Comparison of ENCODE assay signal across 18 cellular contexts in genomic region chr6:134758616-134759015, GRCh38.
DNase-seq lines count a peak whose midpoint lies in the region; ATAC-seq, FAIRE-seq and TF ChIP-seq lines count a peak whose summit lies in the region.
"Had no signal": no experiment of that assay in that cellular context is flagged by ENCODE, and none has a peak within 500 bp of the region (broad histone marks: within the 10 kb centered on the region; RNA-seq: fewer than 3 reads in every experiment).

No MANE protein-coding gene starts in this region.

- H3K36me3 Mint-ChIP-seq in Calu3 (ENCODE audit: insufficient read depth, unreplicated experiment), result peaks cover 7% of the 10 kb centered on the region
- H3K36me3 Mint-ChIP-seq: CD14-positive monocyte; CD4-positive, alpha-beta memory T cell had no signal

- H3K4me1 Mint-ChIP-seq in Calu3 (ENCODE audit: low read depth, unreplicated experiment), result peaks cover 26% of the 10 kb centered on the region
- H3K4me1 Mint-ChIP-seq: CD4-positive, alpha-beta memory T cell had no signal

- H3K9me3 Mint-ChIP-seq in Calu3 (ENCODE audit: low read depth, unreplicated experiment), result no peaks in the 10 kb centered on the region
- H3K9me3 Mint-ChIP-seq: H9 had no signal

- peak overlapping the region; percentile 67 for H3K27ac Mint-ChIP-seq in Calu3 (ENCODE audit: unreplicated experiment)
- H3K27ac Mint-ChIP-seq: CD14-positive monocyte had no signal

- no peaks in the 10 kb centered on the region for H3K27me3 Mint-ChIP-seq in Calu3 (ENCODE audit: unreplicated experiment)

- TF ChIP-seq CTCF in Calu3 (IDR thresholded peaks at IDR 0.05; ENCODE audit: unreplicated experiment) (no peak), RWPE2 (IDR thresholded peaks at IDR 0.05; ENCODE audit: poor library complexity, severe bottlenecking) (no peak), pancreas (IDR thresholded peaks at IDR 0.05) (no peak), thyroid gland (IDR thresholded peaks at IDR 0.05) (no peak)

- H3K9me3 ChIP-seq in RWPE2 (ENCODE audit: severe bottlenecking) (no peaks in the 10 kb centered on the region), pancreas (no peaks in the 10 kb centered on the region), thyroid gland (no peaks in the 10 kb centered on the region)

- no peaks in the 10 kb centered on the region for H3K36me3 ChIP-seq in RWPE2 (ENCODE audit: low read depth)
- no peaks in the 10 kb centered on the region for H3K36me3 ChIP-seq in pancreas
- no peaks in the 10 kb centered on the region for H3K36me3 ChIP-seq in thyroid gland
- H3K36me3 ChIP-seq: BLaER1 had no signal

- H3K27me3 ChIP-seq in RWPE2 (ENCODE audit: insufficient read depth, poor library complexity, severe bottlenecking), result no peaks in the 10 kb centered on the region
- no peaks in the 10 kb centered on the region for H3K27me3 ChIP-seq in pancreas
- H3K27me3 ChIP-seq in thyroid gland, result no peaks in the 10 kb centered on the region
- H3K27me3 ChIP-seq: BLaER1 had no signal

- CTCF ChIA-PET in Calu3 (lab: Charles Lee), result interaction anchor here (0.6 to 1.6 kb wide), 3 partner anchors 14 to 86 kb away, joined by 3 to 4 read pairs (median 4); no protein-coding TSS in a partner anchor

- H3K4me3 ChIP-seq in RWPE2 (ENCODE audit: severe bottlenecking) (no peak overlapping the region), pancreas (no peak overlapping the region), thyroid gland (replicated peaks in 1 of 3) (no peak overlapping the region)
- H3K4me3 ChIP-seq: BLaER1, GM12878 had no signal

- no peak for FAIRE-seq in pancreas (lab: Jason Lieb, UNC)
- FAIRE-seq: GM12878, GM19239, H1, HepG2 had no signal

- DNase-seq in Calu3, result no peak
- no peak for DNase-seq in RWPE2 (ENCODE audit: low spot score)
- no peak for DNase-seq in pancreas
- DNase-seq in thyroid gland, result peak; percentile 4 to 5
- DNase-seq in DMS 273 (lab: John Stamatoyannopoulos, UW; ENCODE audit: unreplicated experiment), result no peak
- DNase-seq in cortex of kidney (lab: John Stamatoyannopoulos, UW), result no peak
- DNase-seq: 8988T; CD4-positive, alpha-beta memory T cell; DMS 273 treated with DMSO at 0.1 percent for 48 hours; DND-41; H9 had no signal

- ATAC-seq in RWPE2 (ENCODE audit: low read depth) (no peak), pancreas (peak in 3 of 4 donors; percentile 28 to 46 (median 30)), GM18868 (IDR thresholded peaks at IDR 0.05; ENCODE audit: unreplicated experiment) (no peak)
- ATAC-seq: GM12878 had no signal

- no peak overlapping the region for H3K4me3 Mint-ChIP-seq in Calu3 (ENCODE audit: low read depth, unreplicated experiment)
- H3K4me3 Mint-ChIP-seq: CD14-positive monocyte; CD4-positive, alpha-beta memory T cell; H9 had no signal

- no peak for TF ChIP-seq POLR2A in thyroid gland (IDR thresholded peaks at IDR 0.05)

- no TSS peak for BruUV-seq in Calu3 (replicated peaks; lab: Mats Ljungman, UMichigan)

- WGBS in pancreas, 2 donors, result 58% methylated on average over 3 of the region's 3 CpGs
- WGBS in thyroid gland, 2 donors, result 91 to 94% methylated on average over 3 of the region's 3 CpGs

- peaks cover 10% of the 10 kb centered on the region for H3K4me1 ChIP-seq in RWPE2 (ENCODE audit: insufficient read depth, poor library complexity, severe bottlenecking)
- no peaks in the 10 kb centered on the region for H3K4me1 ChIP-seq in pancreas
- H3K4me1 ChIP-seq in thyroid gland, result peaks cover 0 to 4% of the 10 kb centered on the region in 2 donors
- H3K4me1 ChIP-seq: BLaER1 had no signal

- peak overlapping the region; percentile 38 for H3K27ac ChIP-seq in RWPE2 (ENCODE audit: poor library complexity, severe bottlenecking)
- peak overlapping the region in 3 of 4 donors; percentile 7 to 62 (median 14) for H3K27ac ChIP-seq in pancreas
- H3K27ac ChIP-seq in thyroid gland, result no peak overlapping the region
- H3K27ac ChIP-seq: BLaER1 had no signal

- intact Hi-C loops in Calu3 (cut with micrococcal nuclease; ENCODE audit: unreplicated experiment) (loop anchor here (10.0 kb wide), 1 partner anchor 584 kb away; no protein-coding TSS in a partner anchor), pancreas (cut with DNase I) (no loop called here), thyroid gland (cut with DNase I) (no loop called here)

Comparison
In these comparisons a context has a peak if more than half of its experiments do, and no peak if none do; other contexts are left out.
1. DNase-seq: peak in thyroid gland (2 of 2); none in Calu3 (single experiment), RWPE2 (single experiment), pancreas (0 of 6), DMS 273 (single experiment) and cortex of kidney (single experiment).
2. ATAC-seq: peak in pancreas (3 of 4); none in RWPE2 (single experiment) and GM18868 (single experiment).
3. H3K27ac ChIP-seq: peak in RWPE2 (single experiment) and pancreas (3 of 4); none in thyroid gland (0 of 3).